ENCODE assay signal across 11 cellular contexts in genomic region chr7:76356115-76356514, GRCh38. TPM values are rescaled to one million over a fixed set of nuclear protein-coding genes. Genes with fewer than 3 reads are reported as not detected.
DNase-seq lines count a peak whose midpoint lies in the region; ATAC-seq and TF ChIP-seq lines count a peak whose summit lies in the region.
"Had no signal": no experiment of that assay in that cellular context is flagged by ENCODE, and none has a peak within 500 bp of the region (broad histone marks: within the 10 kb centered on the region; RNA-seq: fewer than 3 reads in every experiment).

No MANE protein-coding gene starts in this region.

- CTCF ChIA-PET in PC-9 (lab: Charles Lee): no interaction called here

- H3K4me1 Mint-ChIP-seq in activated T-cell treated with anti-CD3 and anti-CD28 coated beads, Interleukin-2, amount 50 U/mL, for 72 hours (ENCODE audit: low read depth): peaks cover 66% of the 10 kb centered on the region
- peaks cover 38% of the 10 kb centered on the region for H3K4me1 Mint-ChIP-seq in endothelial cell (ENCODE audit: unreplicated experiment)

- no peak for DNase-seq in activated T-cell treated with anti-CD3 and anti-CD28 coated beads, Interleukin-2, amount 50 U/mL, for 72 hours
- DNase-seq in activated T-cell treated with anti-CD3 and anti-CD28 coated beads for 4 hours: no peak
- no peak for DNase-seq in PC-9
- no peak for DNase-seq in endothelial cell (ENCODE audit: low spot score)
- DNase-seq in psoas muscle: no peak
- no peak for DNase-seq in left lobe of liver (ENCODE audit: low spot score)
- no peak for DNase-seq in esophagus muscularis mucosa (ENCODE audit: extremely low spot score)
- DNase-seq: activated CD8-positive, alpha-beta memory T cell treated with anti-CD3 and anti-CD28 coated beads for 24 hours; kidney; testis had no signal

- H3K27ac ChIP-seq in PC-9 (no peak overlapping the region), psoas muscle (peak overlapping the region; percentile 100), esophagus muscularis mucosa (replicated peaks in 1 of 4) (peak overlapping the region in 2 of 4 donors; percentile 99 to 100)

- H3K27me3 ChIP-seq in PC-9 (ENCODE audit: insufficient read depth, low read depth) (no peaks in the 10 kb centered on the region), psoas muscle (ENCODE audit: insufficient read depth in 3 of 3, low read length in 2 of 3) (no peaks in the 10 kb centered on the region), esophagus muscularis mucosa (no peaks in the 10 kb centered on the region)
- H3K27me3 ChIP-seq: testis had no signal

- H3K4me2 ChIP-seq in PC-9: peak overlapping the region; percentile 89

- intact Hi-C loops in PC-9 (cut with micrococcal nuclease; ENCODE audit: unreplicated experiment) (loop anchor here (2.0 kb wide), 1 partner anchor 15 kb away; no protein-coding TSS in a partner anchor), psoas muscle (cut with DNase I) (no loop called here), esophagus muscularis mucosa (cut with DNase I) (loop anchor here (10.0 kb wide), 1 partner anchor 71 kb away; no protein-coding TSS in a partner anchor)

- no peaks in the 10 kb centered on the region for H3K9me3 Mint-ChIP-seq in activated T-cell treated with anti-CD3 and anti-CD28 coated beads, Interleukin-2, amount 50 U/mL, for 72 hours
- H3K9me3 Mint-ChIP-seq in endothelial cell (ENCODE audit: unreplicated experiment): no peaks in the 10 kb centered on the region

- peak overlapping the region; percentile 94 for H3K27ac Mint-ChIP-seq in activated T-cell treated with anti-CD3 and anti-CD28 coated beads, Interleukin-2, amount 50 U/mL, for 72 hours
- H3K27ac Mint-ChIP-seq in endothelial cell (ENCODE audit: unreplicated experiment): peak overlapping the region; percentile 65

- H3K36me3 ChIP-seq in PC-9 (ENCODE audit: low read depth) (peaks cover 18% of the 10 kb centered on the region), psoas muscle (ENCODE audit: insufficient read depth in 1 of 2, low read depth in 1 of 2) (peaks cover 2 to 11% of the 10 kb centered on the region in 2 donors), esophagus muscularis mucosa (peaks cover 0 to 7% (median 3%) of the 10 kb centered on the region in 4 donors)

- H3K9me2 ChIP-seq in PC-9 (ENCODE audit: insufficient read depth): no peaks in the 10 kb centered on the region

- H3K4me3 Mint-ChIP-seq in activated T-cell treated with anti-CD3 and anti-CD28 coated beads, Interleukin-2, amount 50 U/mL, for 72 hours: peak overlapping the region; percentile 35 to 77
- H3K4me3 Mint-ChIP-seq in endothelial cell (ENCODE audit: unreplicated experiment): peak overlapping the region; percentile 67

- POLR2A ChIA-PET in PC-9 (lab: Charles Lee; ENCODE audit: unreplicated experiment): interaction anchor here (0.6 to 0.7 kb wide), 2 partner anchors 30 to 189 kb away, joined by 4 to 5 read pairs; no protein-coding TSS in a partner anchor

- no TSS peak for BruUV-seq in PC-9 (replicated peaks; lab: Mats Ljungman, UMichigan)

- ATAC-seq in activated T-cell treated with anti-CD3 and anti-CD28 coated beads, Interleukin-2, amount 50 U/mL, for 72 hours (replicated peaks in 1 of 2): no peak
- ATAC-seq in psoas muscle: no peak
- no peak for ATAC-seq in GM21786 (IDR thresholded peaks at IDR 0.05; ENCODE audit: unreplicated experiment)
- no peak for ATAC-seq in left lobe of liver

- no peak overlapping the region for H2AFZ ChIP-seq in PC-9

- WGBS in psoas muscle, 3 donors: 86 to 89% (median 87%) methylated on average over 4 of the region's 4 CpGs
- 79% methylated on average over 4 of the region's 4 CpGs for WGBS in esophagus muscularis mucosa

- TF ChIP-seq EP300 in esophagus muscularis mucosa (IDR thresholded peaks at IDR 0.05): no peak

- H3K79me2 ChIP-seq in PC-9 (ENCODE audit: low read depth): peaks cover 76% of the 10 kb centered on the region

- H3K4me1 ChIP-seq in PC-9 (replicated peaks; ENCODE audit: insufficient read depth) (peaks cover 46% of the 10 kb centered on the region), psoas muscle (peaks cover 62% of the 10 kb centered on the region), esophagus muscularis mucosa (peaks cover 59 to 76% (median 69%) of the 10 kb centered on the region in 4 donors)

- no peak for TF ChIP-seq CTCF in PC-9 (conservative IDR thresholded peaks at IDR 0.05)
- no peak for TF ChIP-seq CTCF in endothelial cell (IDR thresholded peaks at IDR 0.05; ENCODE audit: unreplicated experiment)
- TF ChIP-seq CTCF in psoas muscle (IDR thresholded peaks at IDR 0.05): no peak
- no peak for TF ChIP-seq CTCF in esophagus muscularis mucosa (IDR thresholded peaks at IDR 0.05)

- H3K9me3 ChIP-seq in PC-9 (ENCODE audit: insufficient read depth, low read depth) (no peaks in the 10 kb centered on the region), psoas muscle (no peaks in the 10 kb centered on the region), esophagus muscularis mucosa (no peaks in the 10 kb centered on the region)
- H3K9me3 ChIP-seq: testis had no signal

- no peaks in the 10 kb centered on the region for H3K27me3 Mint-ChIP-seq in activated T-cell treated with anti-CD3 and anti-CD28 coated beads, Interleukin-2, amount 50 U/mL, for 72 hours (ENCODE audit: low read depth)
- H3K27me3 Mint-ChIP-seq in endothelial cell (ENCODE audit: unreplicated experiment): peaks cover 14% of the 10 kb centered on the region

- TF ChIP-seq POLR2A in esophagus muscularis mucosa (IDR thresholded peaks at IDR 0.05; ENCODE audit: low read depth): no peak

- peak overlapping the region; percentile 73; the same call in 1 of the 2 replicates for H3K4me3 ChIP-seq in PC-9
- peak overlapping the region; percentile 99 for H3K4me3 ChIP-seq in psoas muscle
- no peak overlapping the region for H3K4me3 ChIP-seq in esophagus muscularis mucosa

- H3F3A ChIP-seq in PC-9 (ENCODE audit: insufficient read depth, low read depth): peaks cover 35% of the 10 kb centered on the region

- H3K36me3 Mint-ChIP-seq in activated T-cell treated with anti-CD3 and anti-CD28 coated beads, Interleukin-2, amount 50 U/mL, for 72 hours (ENCODE audit: insufficient read depth in 2 of 2): peaks cover 9 to 28% of the 10 kb centered on the region in 2 donors
- H3K36me3 Mint-ChIP-seq in endothelial cell (ENCODE audit: low read depth, unreplicated experiment): peaks cover 34% of the 10 kb centered on the region

- H4K20me1 ChIP-seq in PC-9 (ENCODE audit: insufficient read depth): peaks cover 69% of the 10 kb centered on the region

RNA-seq across cellular contexts. Expression of gene YWHAG, which starts 2.7 kb away (rescaled TPM):
- total RNA-seq in activated T-cell treated with anti-CD3 and anti-CD28 coated beads, Interleukin-2, amount 50 U/mL, for 72 hours: 100 to 1,000 TPM; 107 to 120 TPM
- total RNA-seq in PC-9 (2021) (206 and 250 TPM in 2 replicates), endothelial cell (ENCODE audit: unreplicated experiment) (136 TPM), psoas muscle (100 to 1,000 TPM; 342 to 421 (median 401) TPM), left lobe of liver (44.8 TPM), esophagus muscularis mucosa (10 to 100 TPM; 55.7 to 91.6 (median 73.7) TPM)
- 100 to 1,000 TPM; 204 to 523 (median 213) TPM for polyA plus RNA-seq in psoas muscle

RNA-seq across cellular contexts. Expression of gene SSC4D, which starts 53.4 kb away (rescaled TPM):
- 1 to 10 TPM in 1 of 2 donors, under 1 TPM in 1; 0.60 to 1.0 TPM for total RNA-seq in activated T-cell treated with anti-CD3 and anti-CD28 coated beads, Interleukin-2, amount 50 U/mL, for 72 hours
- total RNA-seq in PC-9 (2021) (3.5 and 3.9 TPM in 2 replicates), endothelial cell (ENCODE audit: unreplicated experiment) (15.6 TPM), psoas muscle (1 to 10 TPM in 1 of 4 donors, under 1 TPM in 3; 0.79 to 1.0 (median 0.86) TPM), left lobe of liver (2.5 TPM), esophagus muscularis mucosa (under 1 TPM in 3 of 4 donors, not detected in 1; 0.39 to 0.66 (median 0.46) TPM)
- polyA plus RNA-seq in psoas muscle: 1 to 10 TPM; 1.3 to 3.3 (median 2.7) TPM

RNA-seq across cellular contexts. Expression of gene HSPB1, which starts 53.6 kb away (rescaled TPM):
- 10 to 100 TPM; 39.7 to 42.0 TPM for total RNA-seq in activated T-cell treated with anti-CD3 and anti-CD28 coated beads, Interleukin-2, amount 50 U/mL, for 72 hours
- total RNA-seq in PC-9 (2021) (376 and 414 TPM in 2 replicates), endothelial cell (ENCODE audit: unreplicated experiment) (581 TPM), psoas muscle (1,000 to 10,000 TPM; 2,972 to 5,803 (median 5,243) TPM), left lobe of liver (72.4 TPM), esophagus muscularis mucosa (1,000 to 10,000 TPM in 3 of 4 donors, 100 to 1,000 TPM in 1; 927 to 2,513 (median 1,694) TPM)
- 1,000 to 10,000 TPM; 1,312 to 4,364 (median 1,775) TPM for polyA plus RNA-seq in psoas muscle

Comparison
In these comparisons a context has a peak if more than half of its experiments do, and no peak if none do; other contexts are left out.
1. H3K4me3 ChIP-seq: peak in PC-9 (single experiment) and psoas muscle (single experiment); none in esophagus muscularis mucosa (0 of 4).
2. intact Hi-C loops: an anchor here in PC-9 (2.0 kb wide) and esophagus muscularis mucosa (10.0 kb wide); none called in psoas muscle.